8 cellular contexts compared by ENCODE assay signal in genomic region chr1:86833461-86834215, GRCh38.
DNase-seq lines count a peak whose midpoint lies in the region; ATAC-seq and TF ChIP-seq lines count a peak whose summit lies in the region.

No MANE protein-coding gene starts in this region.

- peaks cover 6% of the 10 kb centered on the region for H3K4me1 Mint-ChIP-seq in chondrocyte (ENCODE audit: low read depth)

- no peaks in the 10 kb centered on the region for H3K36me3 Mint-ChIP-seq in chondrocyte (ENCODE audit: low read depth)

- TF ChIP-seq CTCF in chondrocyte (IDR thresholded peaks at IDR 0.05): peak; percentile 85

- DNase-seq in AG08395 (ENCODE audit: low spot score) (peak; percentile 86), NCI-H345 treated with DMSO at 0.1 percent for 48 hours (lab: John Stamatoyannopoulos, UW; ENCODE audit: unreplicated experiment) (peak; percentile 79), chondrocyte (ENCODE audit: low spot score) (no peak), left lobe of liver (ENCODE audit: low spot score) (peak; percentile 80)
- peak; percentile 39 for DNase-seq in activated CD4-positive, CD25-positive, alpha-beta regulatory T cell treated with anti-CD3 and anti-CD28 coated beads, Interleukin-2, amount 50 U/mL, for 72 hours
- DNase-seq in stimulated activated CD4-positive, alpha-beta T cell treated with anti-CD3 and anti-CD28 coated beads, Interleukin-4, amount 100 ng/mL, for 24 hours: peak; percentile 63

- H3K4me3 Mint-ChIP-seq in chondrocyte (ENCODE audit: unreplicated experiment): no peak overlapping the region

- peaks cover 4% of the 10 kb centered on the region for H3K27me3 Mint-ChIP-seq in chondrocyte (ENCODE audit: low read depth)

- H3K9me3 Mint-ChIP-seq in chondrocyte (ENCODE audit: low read depth): no peaks in the 10 kb centered on the region

- ATAC-seq in GM18520 (IDR thresholded peaks at IDR 0.05; ENCODE audit: unreplicated experiment): peak; percentile 61
- peak; percentile 76 for ATAC-seq in HG03159 (IDR thresholded peaks at IDR 0.05; ENCODE audit: unreplicated experiment)
- ATAC-seq in left lobe of liver: peak; percentile 100

- H3K27ac Mint-ChIP-seq in chondrocyte (ENCODE audit: unreplicated experiment): no peak overlapping the region
